ENCODE assay signal across 1 cellular context in the genomic region with DNA sequence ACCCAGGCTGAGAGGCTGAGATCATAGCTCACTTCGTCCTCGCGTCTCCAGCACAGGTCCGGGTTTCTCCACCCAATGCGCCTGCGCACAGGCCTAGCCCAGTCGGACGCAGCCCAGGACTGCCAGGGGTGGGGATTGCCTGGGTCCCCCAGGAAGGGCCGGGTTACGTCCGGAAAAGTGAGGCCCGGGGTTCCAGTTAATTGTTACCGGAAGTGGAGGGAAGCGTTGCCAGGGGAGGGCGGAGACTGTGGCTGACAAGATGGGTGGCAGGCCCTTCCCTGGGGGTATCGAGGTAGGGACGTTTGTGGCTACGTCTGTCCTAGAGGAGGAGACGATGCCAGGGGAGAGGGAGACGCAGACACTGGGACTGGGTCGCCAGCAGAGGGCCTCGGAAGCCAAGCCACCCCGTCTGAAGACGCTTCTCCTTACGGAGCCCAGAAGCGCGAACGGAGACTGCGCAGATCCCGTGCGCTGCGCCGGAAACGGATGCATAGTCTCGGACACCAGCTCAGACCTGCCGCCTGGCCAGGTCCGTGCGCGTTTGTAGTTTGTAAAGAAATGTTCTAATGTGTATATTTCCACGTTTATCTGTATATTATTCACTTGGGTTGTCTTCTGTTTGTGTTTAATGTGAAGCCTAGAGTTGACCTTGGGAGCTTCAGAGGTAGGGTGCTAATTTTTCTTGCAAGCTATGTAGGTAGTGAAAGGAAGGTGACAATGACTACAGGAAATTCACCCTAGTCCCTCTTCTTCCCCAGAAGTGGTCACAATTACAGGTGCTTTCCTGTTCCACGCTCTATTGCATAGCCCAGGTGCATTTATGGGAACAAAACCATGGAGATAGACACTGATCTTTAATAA.
A peak's percentile ranks its signal among the peaks of the same experiment; 100 is the strongest.
TF ChIP-seq lines count a peak whose summit lies in the region.

No MANE protein-coding gene starts in this region.

TF ChIP-seq in K562, 482 proteins besides CTCF, POLR2A, EP300 and RAD21 (continued from another document and continues in another):
- no peak for TF ChIP-seq SAFB2 (IDR thresholded peaks at IDR 0.05; ENCODE audit: borderline replicate concordance, low read depth, low read length, severe bottlenecking)
- TF ChIP-seq ZNF134 (CRISPR knock-in tag; conservative IDR thresholded peaks at IDR 0.05), result no peak
- TF ChIP-seq, protein P1, sequence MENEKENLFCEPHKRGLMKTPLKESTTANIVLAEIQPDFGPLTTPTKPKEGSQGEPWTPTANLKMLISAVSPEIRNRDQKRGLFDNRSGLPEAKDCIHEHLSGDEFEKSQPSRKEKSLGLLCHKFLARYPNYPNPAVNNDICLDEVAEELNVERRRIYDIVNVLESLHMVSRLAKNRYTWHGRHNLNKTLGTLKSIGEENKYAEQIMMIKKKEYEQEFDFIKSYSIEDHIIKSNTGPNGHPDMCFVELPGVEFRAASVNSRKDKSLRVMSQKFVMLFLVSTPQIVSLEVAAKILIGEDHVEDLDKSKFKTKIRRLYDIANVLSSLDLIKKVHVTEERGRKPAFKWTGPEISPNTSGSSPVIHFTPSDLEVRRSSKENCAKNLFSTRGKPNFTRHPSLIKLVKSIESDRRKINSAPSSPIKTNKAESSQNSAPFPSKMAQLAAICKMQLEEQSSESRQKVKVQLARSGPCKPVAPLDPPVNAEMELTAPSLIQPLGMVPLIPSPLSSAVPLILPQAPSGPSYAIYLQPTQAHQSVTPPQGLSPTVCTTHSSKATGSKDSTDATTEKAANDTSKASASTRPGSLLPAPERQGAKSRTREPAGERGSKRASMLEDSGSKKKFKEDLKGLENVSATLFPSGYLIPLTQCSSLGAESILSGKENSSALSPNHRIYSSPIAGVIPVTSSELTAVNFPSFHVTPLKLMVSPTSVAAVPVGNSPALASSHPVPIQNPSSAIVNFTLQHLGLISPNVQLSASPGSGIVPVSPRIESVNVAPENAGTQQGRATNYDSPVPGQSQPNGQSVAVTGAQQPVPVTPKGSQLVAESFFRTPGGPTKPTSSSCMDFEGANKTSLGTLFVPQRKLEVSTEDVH (IDR thresholded peaks at IDR 0.05; ENCODE audit: low read depth, partially characterized antibody), result peak; percentile 81
- TF ChIP-seq, protein P2, sequence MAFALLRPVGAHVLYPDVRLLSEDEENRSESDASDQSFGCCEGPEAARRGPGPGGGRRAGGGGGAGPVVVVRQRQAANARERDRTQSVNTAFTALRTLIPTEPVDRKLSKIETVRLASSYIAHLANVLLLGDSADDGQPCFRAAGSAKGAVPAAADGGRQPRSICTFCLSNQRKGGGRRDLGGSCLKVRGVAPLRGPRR (CRISPR knock-in tag; IDR thresholded peaks at IDR 0.05), result 0 out of 2 replicates have a peak, but pooled peaks have one; percentile 61
- no peak for TF ChIP-seq SAP30 (IDR thresholded peaks at IDR 0.05; ENCODE audit: borderline replicate concordance, insufficient read depth, low read depth, low read length, poor library complexity, severe bottlenecking)
- TF ChIP-seq, protein P3, sequence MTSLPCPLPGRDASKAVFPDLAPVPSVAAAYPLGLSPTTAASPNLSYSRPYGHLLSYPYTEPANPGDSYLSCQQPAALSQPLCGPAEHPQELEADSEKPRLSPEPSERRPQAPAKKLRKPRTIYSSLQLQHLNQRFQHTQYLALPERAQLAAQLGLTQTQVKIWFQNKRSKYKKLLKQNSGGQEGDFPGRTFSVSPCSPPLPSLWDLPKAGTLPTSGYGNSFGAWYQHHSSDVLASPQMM (CRISPR knock-in tag; IDR thresholded peaks at IDR 0.05), result no peak
- TF ChIP-seq, protein P4, sequence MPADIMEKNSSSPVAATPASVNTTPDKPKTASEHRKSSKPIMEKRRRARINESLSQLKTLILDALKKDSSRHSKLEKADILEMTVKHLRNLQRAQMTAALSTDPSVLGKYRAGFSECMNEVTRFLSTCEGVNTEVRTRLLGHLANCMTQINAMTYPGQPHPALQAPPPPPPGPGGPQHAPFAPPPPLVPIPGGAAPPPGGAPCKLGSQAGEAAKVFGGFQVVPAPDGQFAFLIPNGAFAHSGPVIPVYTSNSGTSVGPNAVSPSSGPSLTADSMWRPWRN (IDR thresholded peaks at IDR 0.05; ENCODE audit: low read depth), result no peak
- no peak for TF ChIP-seq ZNF12 (CRISPR knock-in tag; IDR thresholded peaks at IDR 0.05)
- peak; percentile 97 for TF ChIP-seq NRF1 (conservative IDR thresholded peaks at IDR 0.05 in 1 of 2, IDR thresholded peaks at IDR 0.05 in 1 of 2)
- no peak for TF ChIP-seq SRSF3 (IDR thresholded peaks at IDR 0.05; ENCODE audit: insufficient read depth, low read length)
- TF ChIP-seq RBM25 (IDR thresholded peaks at IDR 0.05; ENCODE audit: low read depth, low read length, severe bottlenecking), result no peak
- TF ChIP-seq, protein P5, sequence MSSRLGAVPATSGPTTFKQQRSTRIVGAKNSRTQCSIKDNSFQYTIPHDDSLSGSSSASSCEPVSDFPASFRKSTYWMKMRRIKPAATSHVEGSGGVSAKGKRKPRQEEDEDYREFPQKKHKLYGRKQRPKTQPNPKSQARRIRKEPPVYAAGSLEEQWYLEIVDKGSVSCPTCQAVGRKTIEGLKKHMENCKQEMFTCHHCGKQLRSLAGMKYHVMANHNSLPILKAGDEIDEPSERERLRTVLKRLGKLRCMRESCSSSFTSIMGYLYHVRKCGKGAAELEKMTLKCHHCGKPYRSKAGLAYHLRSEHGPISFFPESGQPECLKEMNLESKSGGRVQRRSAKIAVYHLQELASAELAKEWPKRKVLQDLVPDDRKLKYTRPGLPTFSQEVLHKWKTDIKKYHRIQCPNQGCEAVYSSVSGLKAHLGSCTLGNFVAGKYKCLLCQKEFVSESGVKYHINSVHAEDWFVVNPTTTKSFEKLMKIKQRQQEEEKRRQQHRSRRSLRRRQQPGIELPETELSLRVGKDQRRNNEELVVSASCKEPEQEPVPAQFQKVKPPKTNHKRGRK (tag; IDR thresholded peaks at IDR 0.05), result no peak
- TF ChIP-seq ZNF57 (CRISPR knock-in tag; IDR thresholded peaks at IDR 0.05), result no peak
- TF ChIP-seq ZNF583 (CRISPR knock-in tag; IDR thresholded peaks at IDR 0.05), result peak; percentile 76; the same call in 1 of the 2 replicates
- TF ChIP-seq MCM5 (IDR thresholded peaks at IDR 0.05; ENCODE audit: low read depth), result no peak
- TF ChIP-seq CBFB (CRISPR knock-in tag; IDR thresholded peaks at IDR 0.05), result no peak
- TF ChIP-seq, protein P6, sequence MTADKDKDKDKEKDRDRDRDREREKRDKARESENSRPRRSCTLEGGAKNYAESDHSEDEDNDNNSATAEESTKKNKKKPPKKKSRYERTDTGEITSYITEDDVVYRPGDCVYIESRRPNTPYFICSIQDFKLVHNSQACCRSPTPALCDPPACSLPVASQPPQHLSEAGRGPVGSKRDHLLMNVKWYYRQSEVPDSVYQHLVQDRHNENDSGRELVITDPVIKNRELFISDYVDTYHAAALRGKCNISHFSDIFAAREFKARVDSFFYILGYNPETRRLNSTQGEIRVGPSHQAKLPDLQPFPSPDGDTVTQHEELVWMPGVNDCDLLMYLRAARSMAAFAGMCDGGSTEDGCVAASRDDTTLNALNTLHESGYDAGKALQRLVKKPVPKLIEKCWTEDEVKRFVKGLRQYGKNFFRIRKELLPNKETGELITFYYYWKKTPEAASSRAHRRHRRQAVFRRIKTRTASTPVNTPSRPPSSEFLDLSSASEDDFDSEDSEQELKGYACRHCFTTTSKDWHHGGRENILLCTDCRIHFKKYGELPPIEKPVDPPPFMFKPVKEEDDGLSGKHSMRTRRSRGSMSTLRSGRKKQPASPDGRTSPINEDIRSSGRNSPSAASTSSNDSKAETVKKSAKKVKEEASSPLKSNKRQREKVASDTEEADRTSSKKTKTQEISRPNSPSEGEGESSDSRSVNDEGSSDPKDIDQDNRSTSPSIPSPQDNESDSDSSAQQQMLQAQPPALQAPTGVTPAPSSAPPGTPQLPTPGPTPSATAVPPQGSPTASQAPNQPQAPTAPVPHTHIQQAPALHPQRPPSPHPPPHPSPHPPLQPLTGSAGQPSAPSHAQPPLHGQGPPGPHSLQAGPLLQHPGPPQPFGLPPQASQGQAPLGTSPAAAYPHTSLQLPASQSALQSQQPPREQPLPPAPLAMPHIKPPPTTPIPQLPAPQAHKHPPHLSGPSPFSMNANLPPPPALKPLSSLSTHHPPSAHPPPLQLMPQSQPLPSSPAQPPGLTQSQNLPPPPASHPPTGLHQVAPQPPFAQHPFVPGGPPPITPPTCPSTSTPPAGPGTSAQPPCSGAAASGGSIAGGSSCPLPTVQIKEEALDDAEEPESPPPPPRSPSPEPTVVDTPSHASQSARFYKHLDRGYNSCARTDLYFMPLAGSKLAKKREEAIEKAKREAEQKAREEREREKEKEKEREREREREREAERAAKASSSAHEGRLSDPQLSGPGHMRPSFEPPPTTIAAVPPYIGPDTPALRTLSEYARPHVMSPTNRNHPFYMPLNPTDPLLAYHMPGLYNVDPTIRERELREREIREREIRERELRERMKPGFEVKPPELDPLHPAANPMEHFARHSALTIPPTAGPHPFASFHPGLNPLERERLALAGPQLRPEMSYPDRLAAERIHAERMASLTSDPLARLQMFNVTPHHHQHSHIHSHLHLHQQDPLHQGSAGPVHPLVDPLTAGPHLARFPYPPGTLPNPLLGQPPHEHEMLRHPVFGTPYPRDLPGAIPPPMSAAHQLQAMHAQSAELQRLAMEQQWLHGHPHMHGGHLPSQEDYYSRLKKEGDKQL (CRISPR knock-in tag; IDR thresholded peaks at IDR 0.05; ENCODE audit: borderline replicate concordance), result no peak
- TF ChIP-seq, protein P7, sequence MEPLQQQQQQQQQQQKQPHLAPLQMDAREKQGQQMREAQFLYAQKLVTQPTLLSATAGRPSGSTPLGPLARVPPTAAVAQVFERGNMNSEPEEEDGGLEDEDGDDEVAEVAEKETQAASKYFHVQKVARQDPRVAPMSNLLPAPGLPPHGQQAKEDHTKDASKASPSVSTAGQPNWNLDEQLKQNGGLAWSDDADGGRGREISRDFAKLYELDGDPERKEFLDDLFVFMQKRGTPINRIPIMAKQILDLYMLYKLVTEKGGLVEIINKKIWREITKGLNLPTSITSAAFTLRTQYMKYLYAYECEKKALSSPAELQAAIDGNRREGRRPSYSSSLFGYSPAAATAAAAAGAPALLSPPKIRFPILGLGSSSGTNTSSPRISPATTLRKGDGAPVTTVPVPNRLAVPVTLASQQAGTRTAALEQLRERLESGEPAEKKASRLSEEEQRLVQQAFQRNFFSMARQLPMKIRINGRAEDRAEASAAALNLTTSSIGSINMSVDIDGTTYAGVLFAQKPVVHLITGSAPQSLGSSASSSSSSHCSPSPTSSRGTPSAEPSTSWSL (CRISPR knock-in tag; IDR thresholded peaks at IDR 0.05; ENCODE audit: borderline replicate concordance), result peak; percentile 42; the same call in 1 of the 2 replicates
- TF ChIP-seq SLC30A9 (CRISPR knock-in tag; IDR thresholded peaks at IDR 0.05), result no peak
- TF ChIP-seq, protein P8, sequence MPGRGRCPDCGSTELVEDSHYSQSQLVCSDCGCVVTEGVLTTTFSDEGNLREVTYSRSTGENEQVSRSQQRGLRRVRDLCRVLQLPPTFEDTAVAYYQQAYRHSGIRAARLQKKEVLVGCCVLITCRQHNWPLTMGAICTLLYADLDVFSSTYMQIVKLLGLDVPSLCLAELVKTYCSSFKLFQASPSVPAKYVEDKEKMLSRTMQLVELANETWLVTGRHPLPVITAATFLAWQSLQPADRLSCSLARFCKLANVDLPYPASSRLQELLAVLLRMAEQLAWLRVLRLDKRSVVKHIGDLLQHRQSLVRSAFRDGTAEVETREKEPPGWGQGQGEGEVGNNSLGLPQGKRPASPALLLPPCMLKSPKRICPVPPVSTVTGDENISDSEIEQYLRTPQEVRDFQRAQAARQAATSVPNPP (IDR thresholded peaks at IDR 0.05; ENCODE audit: borderline replicate concordance, insufficient read depth, insufficient read length), result no peak
- no peak for TF ChIP-seq SIX5 (IDR thresholded peaks at IDR 0.05; ENCODE audit: borderline replicate concordance in 1 of 2, insufficient read depth in 1 of 2, low read depth in 1 of 2, low read length in 2 of 2)
- no peak for TF ChIP-seq RBM14 (IDR thresholded peaks at IDR 0.05; ENCODE audit: borderline replicate concordance, insufficient read depth, low read depth, low read length)
- TF ChIP-seq, protein P9, sequence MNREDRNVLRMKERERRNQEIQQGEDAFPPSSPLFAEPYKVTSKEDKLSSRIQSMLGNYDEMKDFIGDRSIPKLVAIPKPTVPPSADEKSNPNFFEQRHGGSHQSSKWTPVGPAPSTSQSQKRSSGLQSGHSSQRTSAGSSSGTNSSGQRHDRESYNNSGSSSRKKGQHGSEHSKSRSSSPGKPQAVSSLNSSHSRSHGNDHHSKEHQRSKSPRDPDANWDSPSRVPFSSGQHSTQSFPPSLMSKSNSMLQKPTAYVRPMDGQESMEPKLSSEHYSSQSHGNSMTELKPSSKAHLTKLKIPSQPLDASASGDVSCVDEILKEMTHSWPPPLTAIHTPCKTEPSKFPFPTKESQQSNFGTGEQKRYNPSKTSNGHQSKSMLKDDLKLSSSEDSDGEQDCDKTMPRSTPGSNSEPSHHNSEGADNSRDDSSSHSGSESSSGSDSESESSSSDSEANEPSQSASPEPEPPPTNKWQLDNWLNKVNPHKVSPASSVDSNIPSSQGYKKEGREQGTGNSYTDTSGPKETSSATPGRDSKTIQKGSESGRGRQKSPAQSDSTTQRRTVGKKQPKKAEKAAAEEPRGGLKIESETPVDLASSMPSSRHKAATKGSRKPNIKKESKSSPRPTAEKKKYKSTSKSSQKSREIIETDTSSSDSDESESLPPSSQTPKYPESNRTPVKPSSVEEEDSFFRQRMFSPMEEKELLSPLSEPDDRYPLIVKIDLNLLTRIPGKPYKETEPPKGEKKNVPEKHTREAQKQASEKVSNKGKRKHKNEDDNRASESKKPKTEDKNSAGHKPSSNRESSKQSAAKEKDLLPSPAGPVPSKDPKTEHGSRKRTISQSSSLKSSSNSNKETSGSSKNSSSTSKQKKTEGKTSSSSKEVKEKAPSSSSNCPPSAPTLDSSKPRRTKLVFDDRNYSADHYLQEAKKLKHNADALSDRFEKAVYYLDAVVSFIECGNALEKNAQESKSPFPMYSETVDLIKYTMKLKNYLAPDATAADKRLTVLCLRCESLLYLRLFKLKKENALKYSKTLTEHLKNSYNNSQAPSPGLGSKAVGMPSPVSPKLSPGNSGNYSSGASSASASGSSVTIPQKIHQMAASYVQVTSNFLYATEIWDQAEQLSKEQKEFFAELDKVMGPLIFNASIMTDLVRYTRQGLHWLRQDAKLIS (CRISPR knock-in tag; IDR thresholded peaks at IDR 0.05), result peak; percentile 85
- no peak for TF ChIP-seq SREBF2 (CRISPR knock-in tag; IDR thresholded peaks at IDR 0.05)
- no peak; the same call in none of the 2 replicates for TF ChIP-seq NFE2 (IDR thresholded peaks at IDR 0.05; ENCODE audit: low read depth)
- TF ChIP-seq PHTF2 (CRISPR knock-in tag; IDR thresholded peaks at IDR 0.05), result 0 out of 2 replicates have a peak, but pooled peaks have one; percentile 72
- TF ChIP-seq HMGN3 (IDR thresholded peaks at IDR 0.05; ENCODE audit: borderline replicate concordance, extremely low read depth, insufficient read length, low read depth, low read length), result peak; percentile 90
- TF ChIP-seq, protein P10, sequence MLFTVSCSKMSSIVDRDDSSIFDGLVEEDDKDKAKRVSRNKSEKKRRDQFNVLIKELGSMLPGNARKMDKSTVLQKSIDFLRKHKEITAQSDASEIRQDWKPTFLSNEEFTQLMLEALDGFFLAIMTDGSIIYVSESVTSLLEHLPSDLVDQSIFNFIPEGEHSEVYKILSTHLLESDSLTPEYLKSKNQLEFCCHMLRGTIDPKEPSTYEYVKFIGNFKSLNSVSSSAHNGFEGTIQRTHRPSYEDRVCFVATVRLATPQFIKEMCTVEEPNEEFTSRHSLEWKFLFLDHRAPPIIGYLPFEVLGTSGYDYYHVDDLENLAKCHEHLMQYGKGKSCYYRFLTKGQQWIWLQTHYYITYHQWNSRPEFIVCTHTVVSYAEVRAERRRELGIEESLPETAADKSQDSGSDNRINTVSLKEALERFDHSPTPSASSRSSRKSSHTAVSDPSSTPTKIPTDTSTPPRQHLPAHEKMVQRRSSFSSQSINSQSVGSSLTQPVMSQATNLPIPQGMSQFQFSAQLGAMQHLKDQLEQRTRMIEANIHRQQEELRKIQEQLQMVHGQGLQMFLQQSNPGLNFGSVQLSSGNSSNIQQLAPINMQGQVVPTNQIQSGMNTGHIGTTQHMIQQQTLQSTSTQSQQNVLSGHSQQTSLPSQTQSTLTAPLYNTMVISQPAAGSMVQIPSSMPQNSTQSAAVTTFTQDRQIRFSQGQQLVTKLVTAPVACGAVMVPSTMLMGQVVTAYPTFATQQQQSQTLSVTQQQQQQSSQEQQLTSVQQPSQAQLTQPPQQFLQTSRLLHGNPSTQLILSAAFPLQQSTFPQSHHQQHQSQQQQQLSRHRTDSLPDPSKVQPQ (CRISPR knock-in tag; IDR thresholded peaks at IDR 0.05; ENCODE audit: borderline replicate concordance), result no peak
